22 cellular contexts compared by ENCODE assay signal in genomic region chr16:47033176-47033575, GRCh38.
"Had no signal": no experiment of that assay in that cellular context is flagged by ENCODE, and none has a peak within 500 bp of the region (broad histone marks: within the 10 kb centered on the region; RNA-seq: fewer than 3 reads in every experiment).

No MANE protein-coding gene starts in this region.

- H3K9me3 Mint-ChIP-seq: immature natural killer cell; naive thymus-derived CD8-positive, alpha-beta T cell; stimulated activated naive B cell treated with anti-CD40 and anti-IgM and Interleukin-4, amounts not matched to agents 10 μg/mL and 1 μg/mL and 100 μg/mL, for 72 hours; stimulated activated naive CD8-positive, alpha-beta T cell treated with anti-CD3 and anti-CD28 coated beads, Interleukin-15, Interleukin-2, amounts not matched to agents 100 ng/mL and 50 ng/mL, for 24 hours had no signal

- H3K36me3 Mint-ChIP-seq: immature natural killer cell; naive thymus-derived CD8-positive, alpha-beta T cell; stimulated activated naive B cell treated with anti-CD40 and anti-IgM and Interleukin-4, amounts not matched to agents 10 μg/mL and 1 μg/mL and 100 μg/mL, for 72 hours had no signal

- H3K4me3 ChIP-seq: coronary artery, esophagus squamous epithelium, lower lobe of right lung, psoas muscle, sigmoid colon, thoracic aorta, tibial nerve, upper lobe of left lung had no signal

- H3K27me3 ChIP-seq: esophagus squamous epithelium, sigmoid colon, tibial nerve, upper lobe of left lung had no signal

- H3K4me1 ChIP-seq: psoas muscle had no signal

- DNase-seq: dermis blood vessel endothelial cell; effector memory CD4-positive, alpha-beta T cell; erythroblast; esophagus squamous epithelium; foreskin melanocyte; hypothalamus; immature natural killer cell; islet precursor cell; left ventricle myocardium superior; lower lobe of right lung; naive thymus-derived CD8-positive, alpha-beta T cell; psoas muscle; right cardiac atrium; sigmoid colon; stimulated activated CD4-positive, alpha-beta T cell treated with anti-CD3 and anti-CD28 coated beads, Interleukin-15, amount 100 ng/mL, for 24 hours; stimulated activated CD4-positive, alpha-beta T cell treated with anti-CD3 and anti-CD28 coated beads, Interleukin-2, amount 100 ng/mL, for 48 hours; stimulated activated naive B cell treated with anti-CD40 and anti-IgM and Interleukin-4, amounts not matched to agents 10 μg/mL and 1 μg/mL and 100 μg/mL, for 72 hours; upper lobe of left lung had no signal

- H3K27ac Mint-ChIP-seq: immature natural killer cell; naive thymus-derived CD8-positive, alpha-beta T cell; stimulated activated naive CD8-positive, alpha-beta T cell treated with anti-CD3 and anti-CD28 coated beads, Interleukin-15, Interleukin-2, amounts not matched to agents 100 ng/mL and 50 ng/mL, for 24 hours had no signal

- H3K27me3 Mint-ChIP-seq: stimulated activated naive B cell treated with anti-CD40 and anti-IgM and Interleukin-4, amounts not matched to agents 10 μg/mL and 1 μg/mL and 100 μg/mL, for 72 hours had no signal

- H3K4me3 Mint-ChIP-seq: immature natural killer cell; naive thymus-derived CD8-positive, alpha-beta T cell; stimulated activated naive B cell treated with anti-CD40 and anti-IgM and Interleukin-4, amounts not matched to agents 10 μg/mL and 1 μg/mL and 100 μg/mL, for 72 hours; stimulated activated naive CD8-positive, alpha-beta T cell treated with anti-CD3 and anti-CD28 coated beads, Interleukin-15, Interleukin-2, amounts not matched to agents 100 ng/mL and 50 ng/mL, for 24 hours had no signal

- ATAC-seq: left ventricle myocardium superior; lower lobe of right lung; naive thymus-derived CD8-positive, alpha-beta T cell; psoas muscle; right cardiac atrium; stimulated activated naive B cell treated with anti-CD40 and anti-IgM and Interleukin-4, amounts not matched to agents 10 μg/mL and 1 μg/mL and 100 μg/mL, for 72 hours had no signal

- H3K36me3 ChIP-seq: esophagus squamous epithelium, lower lobe of right lung, sigmoid colon, thoracic aorta, tibial nerve, upper lobe of left lung had no signal

- H3K27ac ChIP-seq: coronary artery, esophagus squamous epithelium, lower lobe of right lung, psoas muscle, sigmoid colon, thoracic aorta, tibial nerve, upper lobe of left lung had no signal

- H3K9me3 ChIP-seq: esophagus squamous epithelium, lower lobe of right lung, psoas muscle, sigmoid colon, thoracic aorta, tibial nerve, upper lobe of left lung had no signal
